In genomic region chr3:38617586-38617985, GRCh38 we compare ENCODE assay signal across 21 cellular contexts. TPM values are rescaled to one million over a fixed set of nuclear protein-coding genes. Genes with fewer than 3 reads are reported as not detected.
"Had no signal": no experiment of that assay in that cellular context is flagged by ENCODE, and none has a peak within 500 bp of the region (broad histone marks: within the 10 kb centered on the region; RNA-seq: fewer than 3 reads in every experiment).

No MANE protein-coding gene starts in this region.

- DNase-seq: IMR-90, Karpas-422, KG1, MG63, NCI-H1092, NCI-H1105 treated with DMSO at 0.1 percent for 48 hours, NCI-H1417 treated with DMSO at 0.1 percent for 48 hours, NCI-H146, NCI-H1694 treated with DMSO at 0.1 percent for 48 hours, NCI-H1930, NCI-H2081, NCI-H2107, NCI-H2227 treated with DMSO at 0.1 percent for 48 hours, NCI-H524, NCI-H526 treated with DMSO at 0.1 percent for 48 hours, NCI-H748 treated with DMSO at 0.1 percent for 48 hours, RPMI8226, SIG-M5 had no signal

- H3K4me3 ChIP-seq: MG63, SJSA1, SK-N-MC had no signal

- H3K27ac ChIP-seq: SJSA1, SK-N-MC had no signal

- H3K36me3 ChIP-seq: MG63, SJSA1 had no signal

- H3K9me3 ChIP-seq: MG63, SJSA1 had no signal

- ATAC-seq: HepG2 had no signal

- H3K4me1 ChIP-seq: SJSA1 had no signal

- H3K27me3 ChIP-seq: MG63, SJSA1 had no signal

RNA-seq across cellular contexts. Expression of gene SCN5A, which starts 31.9 kb away (rescaled TPM):
- total RNA-seq: HepG2 had no signal
